In genomic region chr22:48709453-48709852, GRCh38 we compare ENCODE assay signal across 14 cellular contexts.
DNase-seq lines count a peak whose midpoint lies in the region; ATAC-seq and TF ChIP-seq lines count a peak whose summit lies in the region.
"Had no signal": no experiment of that assay in that cellular context is flagged by ENCODE, and none has a peak within 500 bp of the region (broad histone marks: within the 10 kb centered on the region; RNA-seq: fewer than 3 reads in every experiment).

No MANE protein-coding gene starts in this region.

- H4K5ac ChIP-seq in mesendoderm (ENCODE audit: low read length) = no peak overlapping the region

- H4K8ac ChIP-seq in neuronal stem cell (ENCODE audit: low read depth, low read length) = no peak overlapping the region
- H4K8ac ChIP-seq in mesendoderm (ENCODE audit: low read depth, low read length) = no peak overlapping the region

- H3K56ac ChIP-seq in mesendoderm (ENCODE audit: low read length) = no peak overlapping the region

- H3K4ac ChIP-seq in neuronal stem cell (ENCODE audit: low read length) = no peak overlapping the region
- no peak overlapping the region for H3K4ac ChIP-seq in mesendoderm (ENCODE audit: low read depth, low read length)

- H3K27me3 Mint-ChIP-seq in activated naive CD8-positive, alpha-beta T cell treated with anti-CD3 and anti-CD28 coated beads, Interleukin-2, amount 10 ng/mL, durations not matched to agents 7 days and 5 days = no peaks in the 10 kb centered on the region
- H3K27me3 Mint-ChIP-seq in activated naive CD8-positive, alpha-beta T cell treated with anti-CD3 and anti-CD28 coated beads for 36 hours = no peaks in the 10 kb centered on the region
- H3K27me3 Mint-ChIP-seq in chondrocyte (ENCODE audit: low read depth) = no peaks in the 10 kb centered on the region
- H3K27me3 Mint-ChIP-seq: CD4-positive, CD25-positive, alpha-beta regulatory T cell had no signal

- H2AFZ ChIP-seq in neuronal stem cell (ENCODE audit: low read length) = no peak overlapping the region

- H2BK5ac ChIP-seq in neuronal stem cell (ENCODE audit: low read length) (no peak overlapping the region), mesendoderm (ENCODE audit: low read length) (no peak overlapping the region)

- H3K4me3 Mint-ChIP-seq in activated naive CD8-positive, alpha-beta T cell treated with anti-CD3 and anti-CD28 coated beads, Interleukin-2, amount 10 ng/mL, durations not matched to agents 7 days and 5 days = no peak overlapping the region
- no peak overlapping the region for H3K4me3 Mint-ChIP-seq in activated naive CD8-positive, alpha-beta T cell treated with anti-CD3 and anti-CD28 coated beads for 36 hours
- H3K4me3 Mint-ChIP-seq in chondrocyte (ENCODE audit: unreplicated experiment) = no peak overlapping the region
- H3K4me3 Mint-ChIP-seq: CD4-positive, CD25-positive, alpha-beta regulatory T cell had no signal

- no peaks in the 10 kb centered on the region for H3K36me3 Mint-ChIP-seq in activated naive CD8-positive, alpha-beta T cell treated with anti-CD3 and anti-CD28 coated beads, Interleukin-2, amount 10 ng/mL, durations not matched to agents 7 days and 5 days
- H3K36me3 Mint-ChIP-seq in activated naive CD8-positive, alpha-beta T cell treated with anti-CD3 and anti-CD28 coated beads for 36 hours = no peaks in the 10 kb centered on the region
- no peaks in the 10 kb centered on the region for H3K36me3 Mint-ChIP-seq in chondrocyte (ENCODE audit: low read depth)
- H3K36me3 Mint-ChIP-seq: CD4-positive, CD25-positive, alpha-beta regulatory T cell had no signal

- TF ChIP-seq POLR2A in spleen (IDR thresholded peaks at IDR 0.05) = no peak

- no peaks in the 10 kb centered on the region for H3K27me3 ChIP-seq in neuronal stem cell (ENCODE audit: control insufficient read depth in 3 of 3, insufficient read depth in 3 of 3, low read depth in 1 of 3, low read length in 3 of 3)
- peaks cover 0 to 11% (median 0%) of the 10 kb centered on the region in 7 donors for H3K27me3 ChIP-seq in spleen (replicated peaks in 1 of 7)
- no peaks in the 10 kb centered on the region for H3K27me3 ChIP-seq in mesendoderm (ENCODE audit: insufficient read depth, low read length, poor library complexity)
- H3K27me3 ChIP-seq: BLaER1 had no signal

- no peak overlapping the region for H4K91ac ChIP-seq in neuronal stem cell (ENCODE audit: low read depth, low read length, poor library complexity)

- WGBS in neuronal stem cell (ENCODE audit: extremely low coverage in 2 of 2, insufficient read length in 2 of 2, insufficient replicate concordance in 1 of 2), 2 donors = no CpG with 5 or more reads among the region's 13 CpGs
- 83 to 92% (median 86%) methylated on average over 10 to 13 of the region's 13 CpGs for WGBS in spleen, 5 donors
- no CpG with 5 or more reads among the region's 13 CpGs for WGBS in mesendoderm (ENCODE audit: extremely low coverage, insufficient coverage, low lambda C conversion rate)

- no peak for TF ChIP-seq CTCF in chondrocyte (IDR thresholded peaks at IDR 0.05)
- no peak for TF ChIP-seq CTCF in spleen (IDR thresholded peaks at IDR 0.05 in 8 of 11, conservative IDR thresholded peaks at IDR 0.05 in 3 of 11)

- peaks cover 6% of the 10 kb centered on the region for H3K79me1 ChIP-seq in neuronal stem cell (ENCODE audit: low read depth, low read length)
- H3K79me1 ChIP-seq in mesendoderm (ENCODE audit: low read length) = no peaks in the 10 kb centered on the region

- H3K9ac ChIP-seq in neuronal stem cell (ENCODE audit: low read depth, low read length, poor library complexity) = no peak overlapping the region
- H3K9ac ChIP-seq in mesendoderm (ENCODE audit: low read length) = no peak overlapping the region
- H3K9ac ChIP-seq: BLaER1 had no signal

- H2BK120ac ChIP-seq in neuronal stem cell (ENCODE audit: low read depth, low read length) (no peak overlapping the region), mesendoderm (ENCODE audit: low read depth, low read length) (no peak overlapping the region)

- intact Hi-C loops in spleen (cut with DNase I; ENCODE audit: low total_unique reads) = no loop called here

- H3K4me3 ChIP-seq in neuronal stem cell (ENCODE audit: low read length in 2 of 2) (no peak overlapping the region), spleen (no peak overlapping the region), mesendoderm (ENCODE audit: low read length) (no peak overlapping the region)
- H3K4me3 ChIP-seq: BLaER1 had no signal

- no peak overlapping the region for H3K27ac Mint-ChIP-seq in activated naive CD8-positive, alpha-beta T cell treated with anti-CD3 and anti-CD28 coated beads, Interleukin-2, amount 10 ng/mL, durations not matched to agents 7 days and 5 days
- no peak overlapping the region for H3K27ac Mint-ChIP-seq in activated naive CD8-positive, alpha-beta T cell treated with anti-CD3 and anti-CD28 coated beads for 36 hours
- no peak overlapping the region for H3K27ac Mint-ChIP-seq in chondrocyte (ENCODE audit: unreplicated experiment)
- H3K27ac Mint-ChIP-seq: CD4-positive, CD25-positive, alpha-beta regulatory T cell had no signal

- H3K27ac ChIP-seq in neuronal stem cell (replicated peaks; ENCODE audit: low read length) = no peak overlapping the region
- no peak overlapping the region for H3K27ac ChIP-seq in spleen
- H3K27ac ChIP-seq in mesendoderm (ENCODE audit: low read depth, low read length) = no peak overlapping the region
- H3K27ac ChIP-seq: BLaER1 had no signal

- DNase-seq in activated naive CD8-positive, alpha-beta T cell treated with anti-CD3 and anti-CD28 coated beads, Interleukin-2, amount 10 ng/mL, durations not matched to agents 7 days and 5 days = peak; percentile 21
- no peak for DNase-seq in activated naive CD8-positive, alpha-beta T cell treated with anti-CD3 and anti-CD28 coated beads for 36 hours
- DNase-seq in chondrocyte (ENCODE audit: low spot score) (peak; percentile 76), neuronal stem cell (ENCODE audit: low spot score) (no peak), spleen (peak; percentile 69), midbrain (lab: John Stamatoyannopoulos, UW) (no peak), mesendoderm (no peak), NCI-H510A treated with DMSO at 0.1 percent for 48 hours (lab: John Stamatoyannopoulos, UW) (no peak)
- DNase-seq: 8988T; AML-193; CD4-positive, CD25-positive, alpha-beta regulatory T cell; DMS53; GF-D8 had no signal

- no peak overlapping the region for H2BK12ac ChIP-seq in neuronal stem cell (ENCODE audit: low read length)

- H3K9me3 ChIP-seq in neuronal stem cell (replicated peaks in 1 of 2; ENCODE audit: control insufficient read depth in 2 of 2, insufficient read depth in 1 of 2, low read depth in 1 of 2, low read length in 2 of 2) = peaks cover 0 to 3% of the 10 kb centered on the region in 2 donors
- no peaks in the 10 kb centered on the region for H3K9me3 ChIP-seq in spleen
- H3K9me3 ChIP-seq: BLaER1 had no signal

- H3K9me3 Mint-ChIP-seq in activated naive CD8-positive, alpha-beta T cell treated with anti-CD3 and anti-CD28 coated beads, Interleukin-2, amount 10 ng/mL, durations not matched to agents 7 days and 5 days = no peaks in the 10 kb centered on the region
- H3K9me3 Mint-ChIP-seq in activated naive CD8-positive, alpha-beta T cell treated with anti-CD3 and anti-CD28 coated beads for 36 hours = no peaks in the 10 kb centered on the region
- H3K9me3 Mint-ChIP-seq in chondrocyte (ENCODE audit: low read depth) = no peaks in the 10 kb centered on the region
- H3K9me3 Mint-ChIP-seq: CD4-positive, CD25-positive, alpha-beta regulatory T cell had no signal

- peak overlapping the region; percentile 56 for H2AK5ac ChIP-seq in neuronal stem cell (ENCODE audit: low read depth, low read length)
- H2AK5ac ChIP-seq in mesendoderm (ENCODE audit: low read length) = no peak overlapping the region

- POLR2A ChIA-PET in activated naive CD8-positive, alpha-beta T cell treated with anti-CD3 and anti-CD28 coated beads, Interleukin-2, amount 10 ng/mL, durations not matched to agents 7 days and 5 days (lab: Charles Lee) = no interaction called here

- ATAC-seq in activated naive CD8-positive, alpha-beta T cell treated with anti-CD3 and anti-CD28 coated beads, Interleukin-2, amount 10 ng/mL, durations not matched to agents 7 days and 5 days (ENCODE audit: low read depth) = no peak

- H3K4me1 ChIP-seq in neuronal stem cell (ENCODE audit: control insufficient read depth in 2 of 2, insufficient read depth in 1 of 2, low read depth in 1 of 2, low read length in 2 of 2) (peaks cover 10 to 21% of the 10 kb centered on the region in 2 donors), spleen (no peaks in the 10 kb centered on the region), mesendoderm (ENCODE audit: control insufficient read depth, low read depth, low read length) (no peaks in the 10 kb centered on the region)
- H3K4me1 ChIP-seq: BLaER1 had no signal

- H3K23ac ChIP-seq in neuronal stem cell (ENCODE audit: low read depth, low read length, poor library complexity) = no peak overlapping the region
- H3K23ac ChIP-seq in mesendoderm (ENCODE audit: low read length) = no peak overlapping the region

- no peaks in the 10 kb centered on the region for H3K4me1 Mint-ChIP-seq in activated naive CD8-positive, alpha-beta T cell treated with anti-CD3 and anti-CD28 coated beads, Interleukin-2, amount 10 ng/mL, durations not matched to agents 7 days and 5 days
- no peaks in the 10 kb centered on the region for H3K4me1 Mint-ChIP-seq in activated naive CD8-positive, alpha-beta T cell treated with anti-CD3 and anti-CD28 coated beads for 36 hours
- H3K4me1 Mint-ChIP-seq in chondrocyte (ENCODE audit: low read depth) = no peaks in the 10 kb centered on the region
- H3K4me1 Mint-ChIP-seq: CD4-positive, CD25-positive, alpha-beta regulatory T cell had no signal

- H3K14ac ChIP-seq in neuronal stem cell (ENCODE audit: low read length) = no peak overlapping the region

- H2BK15ac ChIP-seq in neuronal stem cell (ENCODE audit: low read length) (no peak overlapping the region), mesendoderm (replicated peaks; ENCODE audit: low read depth) (no peak overlapping the region)

- H3K36me3 ChIP-seq in neuronal stem cell (replicated peaks in 1 of 2; ENCODE audit: control insufficient read depth in 2 of 2, insufficient read depth in 2 of 2, low read length in 2 of 2) (peaks cover 0 to 5% of the 10 kb centered on the region in 2 donors), spleen (no peaks in the 10 kb centered on the region), mesendoderm (ENCODE audit: control insufficient read depth, insufficient read depth, low read length) (no peaks in the 10 kb centered on the region)
- H3K36me3 ChIP-seq: BLaER1 had no signal

- H3K18ac ChIP-seq in neuronal stem cell (ENCODE audit: low read length) (no peak overlapping the region), mesendoderm (ENCODE audit: low read length) (no peak overlapping the region)

- no peaks in the 10 kb centered on the region for H3K79me2 ChIP-seq in mesendoderm (ENCODE audit: control insufficient read depth, insufficient read depth, low read length)

- H3K4me2 ChIP-seq in neuronal stem cell (ENCODE audit: insufficient read depth, low read length, poor library complexity, severe bottlenecking) = no peak overlapping the region
- H3K4me2 ChIP-seq in mesendoderm (ENCODE audit: low read length) = no peak overlapping the region
- H3K4me2 ChIP-seq: BLaER1 had no signal

Comparison
In these comparisons a context has a peak if more than half of its experiments do, and no peak if none do; other contexts are left out.
1. DNase-seq: peak in activated naive CD8-positive, alpha-beta T cell treated with anti-CD3 and anti-CD28 coated beads, Interleukin-2, amount 10 ng/mL, durations not matched to agents 7 days and 5 days (single experiment), chondrocyte (single experiment) and spleen (single experiment); none in activated naive CD8-positive, alpha-beta T cell treated with anti-CD3 and anti-CD28 coated beads for 36 hours (single experiment), neuronal stem cell (single experiment), midbrain (single experiment), mesendoderm (single experiment) and NCI-H510A treated with DMSO at 0.1 percent for 48 hours (single experiment).